In the genomic region with DNA sequence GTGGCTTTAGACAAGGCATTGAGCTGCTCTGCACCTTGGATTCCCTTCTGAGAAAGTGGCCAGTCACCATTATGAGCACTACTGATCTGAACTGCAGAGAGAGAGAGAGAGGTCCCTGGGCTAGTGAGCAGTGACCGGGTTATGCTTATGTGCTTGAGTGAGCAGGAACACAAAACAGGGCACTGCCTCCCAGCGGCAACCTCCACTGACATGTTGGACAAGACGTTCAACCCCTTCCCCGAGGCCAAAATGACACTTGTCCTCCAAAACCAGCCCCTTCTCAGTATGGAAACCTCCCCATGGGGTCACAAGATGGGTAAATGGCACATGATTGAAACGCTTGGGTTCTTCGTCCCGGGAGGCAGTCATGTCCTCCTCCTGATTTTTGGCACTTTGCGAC, we compare ENCODE assay signal across 24 cellular contexts.
"Had no signal": no experiment of that assay in that cellular context is flagged by ENCODE, and none has a peak within 500 bp of the region (broad histone marks: within the 10 kb centered on the region; RNA-seq: fewer than 3 reads in every experiment).

No MANE protein-coding gene starts in this region.

- H3K4me3 ChIP-seq: esophagus squamous epithelium, gastroesophageal sphincter, lung, right atrium auricular region, sigmoid colon, skin epidermis, stomach, thoracic aorta had no signal

- H3K4me1 Mint-ChIP-seq: immature natural killer cell, naive B cell had no signal

- H3K27me3 ChIP-seq: gastroesophageal sphincter, right atrium auricular region, sigmoid colon, stomach had no signal

- H3K9me3 Mint-ChIP-seq: effector memory CD8-positive, alpha-beta T cell; immature natural killer cell; nephron progenitor cell; type B pancreatic cell had no signal

- H3K9me3 ChIP-seq: esophagus squamous epithelium, gastroesophageal sphincter, neutrophil, right atrium auricular region, sigmoid colon, stomach, thoracic aorta had no signal

- H3K27ac Mint-ChIP-seq: effector memory CD8-positive, alpha-beta T cell; immature natural killer cell; naive B cell; nephron progenitor cell; type B pancreatic cell had no signal

- H3K4me3 Mint-ChIP-seq: effector memory CD8-positive, alpha-beta T cell; immature natural killer cell; nephron progenitor cell; type B pancreatic cell had no signal

- H3K4me1 ChIP-seq: esophagus squamous epithelium had no signal

- H3K36me3 ChIP-seq: esophagus squamous epithelium, gastroesophageal sphincter, neutrophil, right atrium auricular region, sigmoid colon, stomach, thoracic aorta had no signal

- H3K36me3 Mint-ChIP-seq: immature natural killer cell, naive B cell, type B pancreatic cell had no signal

- H3K27ac ChIP-seq: epithelial cell of prostate, esophagus squamous epithelium, gastroesophageal sphincter, neutrophil, sigmoid colon, skin epidermis, stomach, thoracic aorta had no signal

- DNase-seq: effector memory CD8-positive, alpha-beta T cell; esophagus squamous epithelium; foreskin fibroblast; immature natural killer cell; left colon; left ventricle myocardium superior; mesenchymal stem cell; naive B cell; nephron progenitor cell; posterior cingulate gyrus; sigmoid colon; stimulated activated CD4-positive, alpha-beta T cell treated with anti-CD3 and anti-CD28 coated beads, Interleukin-2, amount 100 ng/mL, for 24 hours; stimulated activated CD4-positive, alpha-beta T cell treated with anti-CD3 and anti-CD28 coated beads, Interleukin-4, amount 100 ng/mL, for 4 hours; stimulated activated naive CD4-positive, alpha-beta T cell; stomach; substantia nigra had no signal
